ENCODE assay signal across 30 cellular contexts in the genomic region with DNA sequence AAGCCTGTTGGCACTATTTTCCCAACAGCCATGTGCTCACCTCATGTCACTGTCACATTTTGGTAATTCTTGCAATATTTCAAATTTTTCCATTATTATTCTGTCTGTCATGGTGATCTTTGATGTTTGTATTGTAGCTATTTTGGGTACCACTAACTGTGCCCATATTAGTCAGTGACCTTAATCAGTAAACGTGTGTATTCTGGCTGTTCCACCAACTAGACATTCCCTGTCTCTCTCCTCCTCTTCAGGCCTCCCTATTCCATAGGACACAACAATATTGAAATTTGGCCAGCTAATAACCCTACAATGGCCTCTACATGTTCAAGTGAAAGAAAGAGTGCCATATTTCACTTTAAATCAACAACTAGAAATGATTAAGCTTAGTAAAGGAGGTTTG.
"Had no signal": no experiment of that assay in that cellular context is flagged by ENCODE, and none has a peak within 500 bp of the region (broad histone marks: within the 10 kb centered on the region; RNA-seq: fewer than 3 reads in every experiment).

No MANE protein-coding gene starts in this region.

- H3K4me3 ChIP-seq: ascending aorta, breast epithelium, esophagus squamous epithelium, gastroesophageal sphincter had no signal

- H3K9me3 ChIP-seq: ascending aorta, breast epithelium, esophagus squamous epithelium, gastroesophageal sphincter had no signal

- DNase-seq: activated B cell treated with CpG ODN at 0.5 μM for 24 hours; activated CD4-positive, alpha-beta memory T cell treated with anti-CD3 and anti-CD28 coated beads for 36 hours; activated CD4-positive, alpha-beta T cell treated with anti-CD3 and anti-CD28 coated beads for 36 hours; activated CD4-positive, alpha-beta T cell treated with anti-CD3 and anti-CD28 coated beads, Interleukin-2, amount 10 ng/mL, durations not matched to agents 24 days and 14 days; activated CD4-positive, CD25-positive, alpha-beta regulatory T cell treated with anti-CD3 and anti-CD28 coated beads, Interleukin-2, amount 50 U/mL, for 72 hours; activated CD8-positive, alpha-beta memory T cell treated with anti-CD3 and anti-CD28 coated beads, Interleukin-2, amount 10 ng/mL, durations not matched to agents 7 days and 5 days; activated CD8-positive, alpha-beta memory T cell treated with anti-CD3 and anti-CD28 coated beads, Interleukin-2, amount 50 U/mL, for 4 hours; activated CD8-positive, alpha-beta T cell treated with anti-CD3 and anti-CD28 coated beads, Interleukin-2, amount 10 ng/mL, durations not matched to agents 7 days and 5 days; activated gamma-delta T cell; activated naive CD4-positive, alpha-beta T cell; activated naive CD4-positive, alpha-beta T cell treated with anti-CD3 and anti-CD28 coated beads, Interleukin-2, amount 10 ng/mL, durations not matched to agents 7 days and 5 days; activated naive CD8-positive, alpha-beta T cell treated with anti-CD3 and anti-CD28 coated beads, Interleukin-2, amount 10 ng/mL, durations not matched to agents 7 days and 5 days; activated T-cell treated with anti-CD3 and anti-CD28 coated beads, Interleukin-2, amount 50 U/mL, for 1 hour; activated T-cell treated with anti-CD3 and anti-CD28 coated beads, Interleukin-2, amount 50 U/mL, for 48 hours; effector CD8-positive, alpha-beta T cell; esophagus squamous epithelium; foreskin melanocyte; head of caudate nucleus; T-helper 1 cell; T-helper 17 cell; T1000; WERI-Rb-1 had no signal

- H3K4me1 ChIP-seq: ascending aorta, breast epithelium, esophagus squamous epithelium had no signal

- ATAC-seq: activated CD4-positive, alpha-beta T cell treated with anti-CD3 and anti-CD28 coated beads for 36 hours; activated CD8-positive, alpha-beta memory T cell treated with anti-CD3 and anti-CD28 coated beads, Interleukin-2, amount 10 ng/mL, durations not matched to agents 7 days and 5 days; activated CD8-positive, alpha-beta T cell treated with anti-CD3 and anti-CD28 coated beads, Interleukin-2, amount 10 ng/mL, durations not matched to agents 7 days and 5 days; activated naive CD4-positive, alpha-beta T cell treated with anti-CD3 and anti-CD28 coated beads, Interleukin-2, amount 50 U/mL, for 72 hours; gastroesophageal sphincter; T-helper 17 cell had no signal

- H3K27me3 ChIP-seq: ascending aorta, breast epithelium, esophagus squamous epithelium, gastroesophageal sphincter had no signal

- FAIRE-seq: colon, endometrium, endothelial cell of umbilical vein had no signal

- H3K27ac ChIP-seq: ascending aorta, breast epithelium, epithelial cell of prostate, esophagus squamous epithelium, gastroesophageal sphincter, WERI-Rb-1 had no signal

- H3K36me3 ChIP-seq: ascending aorta, breast epithelium, WERI-Rb-1 had no signal
